Comparison of ENCODE assay signal across 8 cellular contexts in genomic region chr6:106084106-106084963, GRCh38. TPM values are rescaled to one million over a fixed set of nuclear protein-coding genes. Genes with fewer than 3 reads are reported as not detected.
DNase-seq lines count a peak whose midpoint lies in the region; ATAC-seq and TF ChIP-seq lines count a peak whose summit lies in the region.

No MANE protein-coding gene starts in this region.

- H4K20me1 ChIP-seq in hepatocyte (ENCODE audit: insufficient read depth, poor library complexity, severe bottlenecking) = no peaks in the 10 kb centered on the region

- no peaks in the 10 kb centered on the region for H3K9me3 ChIP-seq in hepatocyte (ENCODE audit: low read depth)
- H3K9me3 ChIP-seq in suprapubic skin = no peaks in the 10 kb centered on the region

- no peaks in the 10 kb centered on the region for H3K36me3 ChIP-seq in hepatocyte (replicated peaks; ENCODE audit: insufficient read depth, low read depth)
- H3K36me3 ChIP-seq in suprapubic skin = no peaks in the 10 kb centered on the region

- H2AFZ ChIP-seq in hepatocyte = no peak overlapping the region

- ATAC-seq in GM18508 (IDR thresholded peaks at IDR 0.05; ENCODE audit: insufficient read depth, unreplicated experiment) (peak; percentile 54), HG02884 (IDR thresholded peaks at IDR 0.05; ENCODE audit: unreplicated experiment) (peak; percentile 77)

- no peak for TF ChIP-seq POLR2A in suprapubic skin (IDR thresholded peaks at IDR 0.05)

- DNase-seq in NCI-H1417 treated with DMSO at 0.1 percent for 48 hours (lab: John Stamatoyannopoulos, UW) = peak; percentile 47
- DNase-seq in hepatocyte (ENCODE audit: low spot score) = peak; percentile 72
- DNase-seq in suprapubic skin (ENCODE audit: low spot score in 2 of 2) = no peak
- no peak for DNase-seq in NCI-H187 treated with DMSO at 0.1 percent for 48 hours (lab: John Stamatoyannopoulos, UW)

- TF ChIP-seq EP300 in suprapubic skin (IDR thresholded peaks at IDR 0.05) = no peak

- H3K9me2 ChIP-seq in hepatocyte (replicated peaks; ENCODE audit: insufficient read depth) = no peaks in the 10 kb centered on the region

- WGBS in hepatocyte (ENCODE audit: low lambda C conversion rate, missing lambda C conversion rate) = 29% methylated on average over 5 of the region's 5 CpGs
- WGBS in suprapubic skin = 63% methylated on average over 5 of the region's 5 CpGs

- TF ChIP-seq CTCF in C4-2B (conservative IDR thresholded peaks at IDR 0.05) (0 out of 2 replicates have a peak, but pooled peaks have one; percentile 8), WI38 (IDR thresholded peaks at IDR 0.05; ENCODE audit: low read depth, low read length) (peak; percentile 55), hepatocyte (IDR thresholded peaks at IDR 0.05; ENCODE audit: poor library complexity) (peak; percentile 60), suprapubic skin (IDR thresholded peaks at IDR 0.05) (peak in 1 of 2 donors; percentile 46)

- H3K4me3 ChIP-seq in WI38 (ENCODE audit: low read depth, low read length) (no peak overlapping the region), hepatocyte (no peak overlapping the region), suprapubic skin (no peak overlapping the region)

- H3K27ac ChIP-seq in C4-2B (no peak overlapping the region), hepatocyte (peak overlapping the region; percentile 77), suprapubic skin (peak overlapping the region; percentile 67)

- H3K4me1 ChIP-seq in hepatocyte (ENCODE audit: insufficient read depth) (peaks cover 41% of the 10 kb centered on the region), suprapubic skin (peaks cover 30% of the 10 kb centered on the region)

- peak overlapping the region; percentile 83 for H3K4me2 ChIP-seq in hepatocyte

- H3K27me3 ChIP-seq in hepatocyte (peaks cover 10% of the 10 kb centered on the region), suprapubic skin (peaks cover 3% of the 10 kb centered on the region)

- peaks cover 2% of the 10 kb centered on the region for H3K79me2 ChIP-seq in hepatocyte

RNA-seq across cellular contexts. Expression of gene PRDM1, which starts 1.8 kb away (rescaled TPM):
- 19.1 and 19.3 TPM in 2 replicates for total RNA-seq in hepatocyte
- polyA plus RNA-seq in hepatocyte = 13.4 and 18.0 TPM in 2 replicates
- total RNA-seq in suprapubic skin = 10 to 100 TPM; 10.9 to 47.7 (median 27.8) TPM

Comparison
In these comparisons a context has a peak if more than half of its experiments do, and no peak if none do; other contexts are left out.
1. DNase-seq: peak in NCI-H1417 treated with DMSO at 0.1 percent for 48 hours (single experiment) and hepatocyte (single experiment); none in suprapubic skin (0 of 2) and NCI-H187 treated with DMSO at 0.1 percent for 48 hours (single experiment).